26 cellular contexts compared by ENCODE assay signal in the genomic region with DNA sequence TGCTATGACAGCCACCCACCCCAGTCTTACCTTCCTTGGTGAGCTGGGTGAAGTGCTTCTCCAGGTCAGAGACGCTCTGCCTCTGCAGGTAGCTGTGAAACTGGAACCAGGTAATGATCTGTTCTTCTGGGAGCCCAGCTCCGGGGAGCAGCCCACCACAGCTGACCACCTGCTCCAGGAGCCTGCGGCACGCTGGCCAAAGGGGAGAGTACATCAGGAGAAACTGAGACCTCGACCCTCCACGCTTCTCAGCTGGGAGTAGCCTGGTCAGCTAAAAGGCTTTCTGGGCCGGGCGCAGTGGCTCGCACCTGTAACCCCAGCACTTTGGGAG.
"Had no signal": no experiment of that assay in that cellular context is flagged by ENCODE, and none has a peak within 500 bp of the region (broad histone marks: within the 10 kb centered on the region; RNA-seq: fewer than 3 reads in every experiment).

No MANE protein-coding gene starts in this region.

- H3K4me3 Mint-ChIP-seq: activated CD4-positive, alpha-beta T cell treated with anti-CD3 and anti-CD28 coated beads, Interleukin-2, amount 10 ng/mL, durations not matched to agents 7 days and 5 days; activated CD8-positive, alpha-beta T cell treated with anti-CD3 and anti-CD28 coated beads for 36 hours; activated naive CD8-positive, alpha-beta T cell treated with anti-CD3 and anti-CD28 coated beads, Interleukin-2, amount 10 ng/mL, durations not matched to agents 7 days and 5 days; effector memory CD8-positive, alpha-beta T cell; immature natural killer cell; nephron; stimulated activated effector memory CD8-positive, alpha-beta T cell treated with anti-CD3 and anti-CD28 coated beads, Interleukin-12 subunit alpha, Interleukin-12 subunit beta, amount 100 ng/mL, for 72 hours; WTC11 had no signal

- H3K36me3 ChIP-seq: ascending aorta, ovary had no signal

- H3K4me3 ChIP-seq: ascending aorta, esophagus muscularis mucosa, heart left ventricle, ovary, sigmoid colon, stomach, tibial nerve had no signal

- H3K27ac Mint-ChIP-seq: activated CD4-positive, alpha-beta T cell treated with anti-CD3 and anti-CD28 coated beads, Interleukin-2, amount 10 ng/mL, durations not matched to agents 7 days and 5 days; activated CD8-positive, alpha-beta T cell treated with anti-CD3 and anti-CD28 coated beads for 36 hours; activated naive CD8-positive, alpha-beta T cell treated with anti-CD3 and anti-CD28 coated beads, Interleukin-2, amount 10 ng/mL, durations not matched to agents 7 days and 5 days; effector memory CD8-positive, alpha-beta T cell; immature natural killer cell; progenitor cell of endocrine pancreas; stimulated activated effector memory CD8-positive, alpha-beta T cell treated with anti-CD3 and anti-CD28 coated beads, Interleukin-12 subunit alpha, Interleukin-12 subunit beta, amount 100 ng/mL, for 72 hours; WTC11 had no signal

- H3K9me3 Mint-ChIP-seq: activated CD4-positive, alpha-beta T cell treated with anti-CD3 and anti-CD28 coated beads, Interleukin-2, amount 10 ng/mL, durations not matched to agents 7 days and 5 days; activated CD8-positive, alpha-beta T cell treated with anti-CD3 and anti-CD28 coated beads for 36 hours; activated naive CD8-positive, alpha-beta T cell treated with anti-CD3 and anti-CD28 coated beads, Interleukin-2, amount 10 ng/mL, durations not matched to agents 7 days and 5 days; effector memory CD8-positive, alpha-beta T cell; immature natural killer cell; nephron; stimulated activated effector memory CD8-positive, alpha-beta T cell treated with anti-CD3 and anti-CD28 coated beads, Interleukin-12 subunit alpha, Interleukin-12 subunit beta, amount 100 ng/mL, for 72 hours; WTC11 had no signal

- H3K4me1 Mint-ChIP-seq: activated CD4-positive, alpha-beta T cell treated with anti-CD3 and anti-CD28 coated beads, Interleukin-2, amount 10 ng/mL, durations not matched to agents 7 days and 5 days had no signal

- H3K4me1 ChIP-seq: foreskin keratinocyte had no signal

- DNase-seq: activated CD4-positive, alpha-beta T cell treated with anti-CD3 and anti-CD28 coated beads for 1 hour; activated CD4-positive, alpha-beta T cell treated with anti-CD3 and anti-CD28 coated beads, Interleukin-2, amount 10 ng/mL, durations not matched to agents 7 days and 5 days; activated CD8-positive, alpha-beta T cell treated with anti-CD3 and anti-CD28 coated beads for 36 hours; activated naive CD4-positive, alpha-beta T cell; activated naive CD8-positive, alpha-beta T cell treated with anti-CD3 and anti-CD28 coated beads, Interleukin-2, amount 10 ng/mL, durations not matched to agents 7 days and 5 days; activated T-cell treated with anti-CD3 and anti-CD28 coated beads, Interleukin-2, amount 50 U/mL, for 48 hours; brain microvascular endothelial cell; cortex of kidney; effector memory CD8-positive, alpha-beta T cell; foreskin keratinocyte; immature natural killer cell; sigmoid colon; small intestine; stimulated activated CD4-positive, alpha-beta T cell treated with anti-CD3 and anti-CD28 coated beads, Interleukin-4, amount 100 ng/mL, for 24 hours; stomach; T-helper 2 cell had no signal

- H3K9me3 ChIP-seq: ascending aorta, esophagus muscularis mucosa, heart left ventricle, neutrophil, ovary, sigmoid colon, stomach, tibial nerve had no signal

- H3K27ac ChIP-seq: ascending aorta, brain microvascular endothelial cell, esophagus muscularis mucosa, foreskin keratinocyte, neutrophil, ovary, tibial nerve had no signal

- H3K27me3 Mint-ChIP-seq: activated CD4-positive, alpha-beta T cell treated with anti-CD3 and anti-CD28 coated beads, Interleukin-2, amount 10 ng/mL, durations not matched to agents 7 days and 5 days; activated CD8-positive, alpha-beta T cell treated with anti-CD3 and anti-CD28 coated beads for 36 hours; activated naive CD8-positive, alpha-beta T cell treated with anti-CD3 and anti-CD28 coated beads, Interleukin-2, amount 10 ng/mL, durations not matched to agents 7 days and 5 days; effector memory CD8-positive, alpha-beta T cell had no signal

- H3K27me3 ChIP-seq: ascending aorta, brain microvascular endothelial cell, foreskin keratinocyte, ovary had no signal

- ATAC-seq: activated CD8-positive, alpha-beta T cell treated with anti-CD3 and anti-CD28 coated beads for 36 hours; effector memory CD8-positive, alpha-beta T cell; foreskin keratinocyte; stimulated activated effector memory CD8-positive, alpha-beta T cell treated with anti-CD3 and anti-CD28 coated beads, Interleukin-12 subunit alpha, Interleukin-12 subunit beta, amount 100 ng/mL, for 72 hours; WTC11 had no signal
